In genomic region chr12:93573552-93574223, GRCh38 we compare ENCODE assay signal across 8 cellular contexts. TPM values are rescaled to one million over a fixed set of nuclear protein-coding genes. Genes with fewer than 3 reads are reported as not detected.
DNase-seq lines count a peak whose midpoint lies in the region; ATAC-seq lines count a peak whose summit lies in the region.

No MANE protein-coding gene starts in this region.

- in situ Hi-C loops in ACHN (cut with HindIII; ENCODE audit: low pct_ligation_motif_present, low pct_unique_long_range_greater_than_20kb, low sequenced_read_pairs) = no loop called here

- H3K9me3 Mint-ChIP-seq in activated naive CD4-positive, alpha-beta T cell treated with anti-CD3 and anti-CD28 coated beads, Interleukin-2, amount 10 ng/mL, durations not matched to agents 7 days and 5 days = no peaks in the 10 kb centered on the region
- H3K9me3 Mint-ChIP-seq in immature natural killer cell = peaks cover 0 to 1% (median 0%) of the 10 kb centered on the region in 6 donors
- no peaks in the 10 kb centered on the region for H3K9me3 Mint-ChIP-seq in stimulated activated memory B cell treated with anti-CD40 and anti-IgM and Interleukin-4, amounts not matched to agents 10 μg/mL and 1 μg/mL and 100 μg/mL, for 72 hours

- peak overlapping the region; percentile 90 for H3K27ac Mint-ChIP-seq in activated naive CD4-positive, alpha-beta T cell treated with anti-CD3 and anti-CD28 coated beads, Interleukin-2, amount 10 ng/mL, durations not matched to agents 7 days and 5 days
- peak overlapping the region in 4 of 6 donors; percentile 0 to 11 (median 10) for H3K27ac Mint-ChIP-seq in immature natural killer cell
- no peak overlapping the region for H3K27ac Mint-ChIP-seq in stimulated activated memory B cell treated with anti-CD40 and anti-IgM and Interleukin-4, amounts not matched to agents 10 μg/mL and 1 μg/mL and 100 μg/mL, for 72 hours

- no peak for ATAC-seq in stimulated activated memory B cell treated with anti-CD40 and anti-IgM and Interleukin-4, amounts not matched to agents 10 μg/mL and 1 μg/mL and 100 μg/mL, for 72 hours
- ATAC-seq in GM21529 (IDR thresholded peaks at IDR 0.05; ENCODE audit: unreplicated experiment) = no peak

- peaks cover 62% of the 10 kb centered on the region for H3K36me3 Mint-ChIP-seq in activated naive CD4-positive, alpha-beta T cell treated with anti-CD3 and anti-CD28 coated beads, Interleukin-2, amount 10 ng/mL, durations not matched to agents 7 days and 5 days
- peaks cover 4 to 30% (median 11%) of the 10 kb centered on the region in 3 donors for H3K36me3 Mint-ChIP-seq in immature natural killer cell
- no peaks in the 10 kb centered on the region for H3K36me3 Mint-ChIP-seq in stimulated activated memory B cell treated with anti-CD40 and anti-IgM and Interleukin-4, amounts not matched to agents 10 μg/mL and 1 μg/mL and 100 μg/mL, for 72 hours

- peaks cover 62% of the 10 kb centered on the region for H3K4me1 Mint-ChIP-seq in activated naive CD4-positive, alpha-beta T cell treated with anti-CD3 and anti-CD28 coated beads, Interleukin-2, amount 10 ng/mL, durations not matched to agents 7 days and 5 days
- peaks cover 31 to 48% of the 10 kb centered on the region in 2 donors for H3K4me1 Mint-ChIP-seq in immature natural killer cell
- H3K4me1 Mint-ChIP-seq in stimulated activated memory B cell treated with anti-CD40 and anti-IgM and Interleukin-4, amounts not matched to agents 10 μg/mL and 1 μg/mL and 100 μg/mL, for 72 hours = peaks cover 26% of the 10 kb centered on the region

- H3K27me3 Mint-ChIP-seq in activated naive CD4-positive, alpha-beta T cell treated with anti-CD3 and anti-CD28 coated beads, Interleukin-2, amount 10 ng/mL, durations not matched to agents 7 days and 5 days = peaks cover 18% of the 10 kb centered on the region
- peaks cover 4 to 17% (median 7%) of the 10 kb centered on the region in 3 donors for H3K27me3 Mint-ChIP-seq in immature natural killer cell (ENCODE audit: low read depth in 3 of 3)
- peaks cover 45% of the 10 kb centered on the region for H3K27me3 Mint-ChIP-seq in stimulated activated memory B cell treated with anti-CD40 and anti-IgM and Interleukin-4, amounts not matched to agents 10 μg/mL and 1 μg/mL and 100 μg/mL, for 72 hours

- H3K4me3 Mint-ChIP-seq in activated naive CD4-positive, alpha-beta T cell treated with anti-CD3 and anti-CD28 coated beads, Interleukin-2, amount 10 ng/mL, durations not matched to agents 7 days and 5 days = peak overlapping the region; percentile 91
- peak overlapping the region; percentile 44 to 99 (median 75) for H3K4me3 Mint-ChIP-seq in immature natural killer cell
- peak overlapping the region; percentile 87 for H3K4me3 Mint-ChIP-seq in stimulated activated memory B cell treated with anti-CD40 and anti-IgM and Interleukin-4, amounts not matched to agents 10 μg/mL and 1 μg/mL and 100 μg/mL, for 72 hours

- DNase-seq in activated CD8-positive, alpha-beta memory T cell treated with anti-CD3 and anti-CD28 coated beads for 24 hours = peak; percentile 64
- DNase-seq in activated CD8-positive, alpha-beta memory T cell treated with anti-CD3 and anti-CD28 coated beads, Interleukin-2, amount 50 U/mL, for 48 hours = no peak
- DNase-seq in activated naive CD4-positive, alpha-beta T cell treated with anti-CD3 and anti-CD28 coated beads, Interleukin-2, amount 10 ng/mL, durations not matched to agents 7 days and 5 days = peak; percentile 28
- peak in 1 of 3 donors; percentile 8 for DNase-seq in immature natural killer cell
- no peak for DNase-seq in ACHN
- DNase-seq in SK-N-DZ (ENCODE audit: low spot score) = no peak

- CTCF ChIA-PET in activated naive CD4-positive, alpha-beta T cell treated with anti-CD3 and anti-CD28 coated beads, Interleukin-2, amount 10 ng/mL, durations not matched to agents 7 days and 5 days (lab: Charles Lee) = interaction anchor here (1.5 to 9.4 kb wide), 2 partner anchors 88 to 528 kb away, joined by 3 to 114 read pairs; no protein-coding TSS in a partner anchor

RNA-seq across cellular contexts. Expression of gene SOCS2, which starts 1.2 kb away (rescaled TPM):
- polyA plus RNA-seq in immature natural killer cell = 10 to 100 TPM; 20.2 to 28.8 (median 25.9) TPM
- 34.9 and 55.9 TPM in 2 replicates for polyA plus RNA-seq in SK-N-DZ (2014; cell fraction: cytosol; rRNA removed)
- polyA plus RNA-seq in SK-N-DZ (2014; cell fraction: nucleus; rRNA removed) = 70.1 and 81.4 TPM in 2 replicates

Comparison
In these comparisons a context has a peak if more than half of its experiments do, and no peak if none do; other contexts are left out.
1. DNase-seq: peak in activated CD8-positive, alpha-beta memory T cell treated with anti-CD3 and anti-CD28 coated beads for 24 hours (single experiment) and activated naive CD4-positive, alpha-beta T cell treated with anti-CD3 and anti-CD28 coated beads, Interleukin-2, amount 10 ng/mL, durations not matched to agents 7 days and 5 days (single experiment); none in activated CD8-positive, alpha-beta memory T cell treated with anti-CD3 and anti-CD28 coated beads, Interleukin-2, amount 50 U/mL, for 48 hours (single experiment), ACHN (single experiment) and SK-N-DZ (single experiment).
2. Peak in every context shown above with its lines, with median percentiles within 50 percentile points of each other: H3K4me3 Mint-ChIP-seq.